In the genomic region with DNA sequence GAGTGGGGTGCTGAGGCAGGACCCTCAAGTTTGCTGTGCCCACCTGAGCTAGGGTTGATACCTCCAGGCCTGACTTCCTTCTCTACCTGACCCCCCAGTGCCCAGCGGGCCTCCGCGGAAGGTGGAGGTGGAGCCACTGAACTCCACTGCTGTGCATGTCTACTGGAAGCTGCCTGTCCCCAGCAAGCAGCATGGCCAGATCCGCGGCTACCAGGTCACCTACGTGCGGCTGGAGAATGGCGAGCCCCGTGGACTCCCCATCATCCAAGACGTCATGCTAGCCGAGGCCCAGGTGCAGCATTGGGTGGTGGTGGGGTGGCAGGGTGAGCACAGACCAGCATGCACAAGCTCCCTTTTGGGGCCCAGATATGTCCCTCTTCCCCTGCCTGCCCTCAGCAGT, we compare ENCODE assay signal across 37 cellular contexts. TPM values are rescaled to one million over a fixed set of nuclear protein-coding genes. Genes with fewer than 3 reads are reported as not detected.
DNase-seq lines count a peak whose midpoint lies in the region; ATAC-seq, FAIRE-seq and TF ChIP-seq lines count a peak whose summit lies in the region.
"Had no signal": no experiment of that assay in that cellular context is flagged by ENCODE, and none has a peak within 500 bp of the region (broad histone marks: within the 10 kb centered on the region; RNA-seq: fewer than 3 reads in every experiment).

No MANE protein-coding gene starts in this region.

- H2BK15ac ChIP-seq in mesenchymal stem cell (ENCODE audit: low read depth, poor library complexity, severe bottlenecking), result no peak overlapping the region

- intact Hi-C loops in HepG2 (cut with micrococcal nuclease; ENCODE audit: unreplicated experiment) (no loop called here), right lobe of liver (cut with DNase I) (no loop called here), colonic mucosa (cut with DNase I) (no loop called here)

- peak overlapping the region; percentile 56 for H4K91ac ChIP-seq in mesenchymal stem cell (ENCODE audit: low read length)

- DNase-seq in HepG2 (ENCODE audit: low spot score) (no peak), right lobe of liver (no peak), RWPE1 (ENCODE audit: low spot score) (no peak), bronchial epithelial cell (ENCODE audit: low read depth) (no peak), mesenchymal stem cell (no peak), colonic mucosa (no peak)
- no peak for DNase-seq in stimulated activated naive B cell treated with anti-CD40 and anti-IgM and Interleukin-4, amounts not matched to agents 10 μg/mL and 1 μg/mL and 100 μg/mL, for 72 hours
- DNase-seq: 8988T; ACHN; AML-193; BE2C; C1 segment of cervical spinal cord; Caco-2; Calu3; CD4-positive, alpha-beta memory T cell; CD4-positive, alpha-beta T cell; CD4-positive, CD25-positive, alpha-beta regulatory T cell; CD8-positive, alpha-beta memory T cell; CD8-positive, alpha-beta T cell; COR-L47; DMS 273 treated with DMSO at 0.1 percent for 48 hours; DMS153; DMS53; DMS79; DMS79 treated with DMSO at 0.1 percent for 48 hours; DND-41; EL had no signal

- TF ChIP-seq EP300 in HepG2 (IDR thresholded peaks at IDR 0.05; ENCODE audit: low read depth in 2 of 2, low read length in 2 of 2) (no peak), HepG2 (CRISPR knock-in tag; IDR thresholded peaks at IDR 0.05; ENCODE audit: borderline replicate concordance) (no peak)

- H3K9ac ChIP-seq in HepG2 (ENCODE audit: insufficient read depth, low read depth, low read length), result no peak overlapping the region
- H3K9ac ChIP-seq in mesenchymal stem cell (ENCODE audit: low read length), result no peak overlapping the region
- H3K9ac ChIP-seq in colonic mucosa (ENCODE audit: low read depth in 2 of 2, low read length in 2 of 2), result no peak overlapping the region
- H3K9ac ChIP-seq: BLaER1; BLaER1 treated with 17β-estradiol and CSF1 and Interleukin-3, amounts not matched to agents 10 nM and 100 nM had no signal

- no peaks in the 10 kb centered on the region for H3K4me1 Mint-ChIP-seq in stimulated activated naive B cell treated with anti-CD40 and anti-IgM and Interleukin-4, amounts not matched to agents 10 μg/mL and 1 μg/mL and 100 μg/mL, for 72 hours
- H3K4me1 Mint-ChIP-seq: B cell; CD14-positive monocyte; CD4-positive, alpha-beta memory T cell; CD4-positive, CD25-positive, alpha-beta regulatory T cell; CD8-positive, alpha-beta memory T cell had no signal

- no peak overlapping the region for H2AFZ ChIP-seq in HepG2 (ENCODE audit: low read length)
- no peak overlapping the region for H2AFZ ChIP-seq in mesenchymal stem cell (ENCODE audit: low read depth, low read length)

- H3K9me3 ChIP-seq in HepG2 (ENCODE audit: low read length) (no peaks in the 10 kb centered on the region), right lobe of liver (no peaks in the 10 kb centered on the region), mesenchymal stem cell (ENCODE audit: control insufficient read depth, low read length) (no peaks in the 10 kb centered on the region), colonic mucosa (no peaks in the 10 kb centered on the region)
- H3K9me3 ChIP-seq: A549; BE2C; BLaER1; BLaER1 treated with 17β-estradiol and CSF1 and Interleukin-3, amounts not matched to agents 10 nM and 100 nM; Caco-2 had no signal

- BruUV-seq in HepG2 (replicated peaks; lab: Mats Ljungman, UMichigan), result no TSS peak

- FAIRE-seq in HepG2 (lab: Jason Lieb, UNC), result no peak
- peak; percentile 36 for FAIRE-seq in bronchial epithelial cell (lab: Jason Lieb, UNC)
- FAIRE-seq: A204.1, A549, D721Med had no signal

- H3K27me3 ChIP-seq in HepG2 (ENCODE audit: control insufficient read depth in 1 of 2, insufficient read depth in 2 of 2, low read length in 2 of 2) (no peaks in the 10 kb centered on the region), right lobe of liver (no peaks in the 10 kb centered on the region), bronchial epithelial cell (ENCODE audit: control insufficient read depth, insufficient read depth, low read length) (no peaks in the 10 kb centered on the region), mesenchymal stem cell (ENCODE audit: control insufficient read depth in 1 of 2, insufficient read depth in 1 of 2, low read length in 2 of 2) (no peaks in the 10 kb centered on the region), colonic mucosa (no peaks in the 10 kb centered on the region)
- H3K27me3 ChIP-seq: BE2C; BLaER1; BLaER1 treated with 17β-estradiol and CSF1 and Interleukin-3, amounts not matched to agents 10 nM and 100 nM had no signal

- CTCF ChIA-PET in HepG2 (lab: Yijun Ruan, JAX; ENCODE audit: low intra/inter-chr PET ratio, low total read pairs) (no interaction called here), RWPE1 (lab: Yijun Ruan, JAX) (interaction anchor here (0.6 to 0.8 kb wide), 2 partner anchors 88 to 108 kb away, joined by 3 read pairs; no protein-coding TSS in a partner anchor)

- in situ Hi-C loops in HepG2 (cut with HindIII; ENCODE audit: extremely low pct_ligation_motif_present, low pct_unique_long_range_greater_than_20kb), result no loop called here

- H3K18ac ChIP-seq in mesenchymal stem cell (ENCODE audit: low read depth in 1 of 2, low read length in 2 of 2), result no peak overlapping the region

- no peak overlapping the region for H3K27ac Mint-ChIP-seq in stimulated activated naive B cell treated with anti-CD40 and anti-IgM and Interleukin-4, amounts not matched to agents 10 μg/mL and 1 μg/mL and 100 μg/mL, for 72 hours
- H3K27ac Mint-ChIP-seq: B cell; CD14-positive monocyte; CD4-positive, alpha-beta memory T cell; CD4-positive, alpha-beta T cell; CD4-positive, CD25-positive, alpha-beta regulatory T cell; CD8-positive, alpha-beta memory T cell; CD8-positive, alpha-beta T cell had no signal

- no peak for TF ChIP-seq RAD21 in HepG2 (CRISPR knock-in tag; IDR thresholded peaks at IDR 0.05)

- H2AK5ac ChIP-seq in mesenchymal stem cell (ENCODE audit: low read length, severe bottlenecking), result no peak overlapping the region

- H2BK120ac ChIP-seq in mesenchymal stem cell (ENCODE audit: low read depth, low read length), result no peak overlapping the region

- H4K20me1 ChIP-seq in HepG2 (ENCODE audit: insufficient read depth, low read length), result no peaks in the 10 kb centered on the region
- H4K20me1 ChIP-seq: BLaER1 had no signal

- no peak overlapping the region for H2BK5ac ChIP-seq in mesenchymal stem cell (ENCODE audit: low read depth, low read length, poor library complexity, severe bottlenecking)

- TF ChIP-seq POLR2A in HepG2 (IDR thresholded peaks at IDR 0.05; ENCODE audit: insufficient read depth in 1 of 2, low read depth in 2 of 2, low read length in 2 of 2), result no peak
- TF ChIP-seq POLR2A in right lobe of liver (IDR thresholded peaks at IDR 0.05), result no peak

- no peaks in the 10 kb centered on the region for H3K79me2 ChIP-seq in HepG2 (ENCODE audit: insufficient read depth, low read length)

- no CpG with 5 or more reads among the region's 11 CpGs for WGBS in HepG2 (ENCODE audit: low lambda C conversion rate)
- no CpG with 5 or more reads among the region's 11 CpGs for WGBS in right lobe of liver (ENCODE audit: insufficient coverage, low coverage, low lambda C conversion rate, missing lambda C conversion rate)
- over 99% methylated on average over 11 of the region's 11 CpGs for WGBS in mesenchymal stem cell

- H3K4me3 ChIP-seq in HepG2 (replicated peaks in 1 of 3; ENCODE audit: insufficient read depth in 1 of 3, low read depth in 2 of 3, low read length in 3 of 3), result no peak overlapping the region
- H3K4me3 ChIP-seq in right lobe of liver, result no peak overlapping the region
- no peak overlapping the region for H3K4me3 ChIP-seq in bronchial epithelial cell (ENCODE audit: low read depth, low read length)
- no peak overlapping the region for H3K4me3 ChIP-seq in mesenchymal stem cell (ENCODE audit: insufficient read depth in 1 of 2, low read depth in 1 of 2, low read length in 2 of 2)
- no peak overlapping the region for H3K4me3 ChIP-seq in colonic mucosa
- H3K4me3 ChIP-seq: A549; BLaER1; BLaER1 treated with 17β-estradiol and CSF1 and Interleukin-3, amounts not matched to agents 10 nM and 100 nM had no signal

- no peak overlapping the region for H3K4me3 Mint-ChIP-seq in stimulated activated naive B cell treated with anti-CD40 and anti-IgM and Interleukin-4, amounts not matched to agents 10 μg/mL and 1 μg/mL and 100 μg/mL, for 72 hours
- H3K4me3 Mint-ChIP-seq: B cell; CD14-positive monocyte; CD4-positive, alpha-beta memory T cell; CD4-positive, alpha-beta T cell; CD4-positive, CD25-positive, alpha-beta regulatory T cell; CD8-positive, alpha-beta memory T cell; CD8-positive, alpha-beta T cell had no signal

- peaks cover 2% of the 10 kb centered on the region for H3K79me1 ChIP-seq in mesenchymal stem cell (replicated peaks; ENCODE audit: low read length, poor library complexity, severe bottlenecking)

- H3K27me3 Mint-ChIP-seq in stimulated activated naive B cell treated with anti-CD40 and anti-IgM and Interleukin-4, amounts not matched to agents 10 μg/mL and 1 μg/mL and 100 μg/mL, for 72 hours, result peaks cover 0 to 5% of the 10 kb centered on the region in 2 donors
- H3K27me3 Mint-ChIP-seq: B cell; CD4-positive, alpha-beta memory T cell; CD4-positive, alpha-beta T cell had no signal

- no peaks in the 10 kb centered on the region for H3K9me3 Mint-ChIP-seq in stimulated activated naive B cell treated with anti-CD40 and anti-IgM and Interleukin-4, amounts not matched to agents 10 μg/mL and 1 μg/mL and 100 μg/mL, for 72 hours
- H3K9me3 Mint-ChIP-seq: CD14-positive monocyte; CD4-positive, alpha-beta memory T cell; CD4-positive, alpha-beta T cell; CD4-positive, CD25-positive, alpha-beta regulatory T cell; CD8-positive, alpha-beta memory T cell; CD8-positive, alpha-beta T cell had no signal

- H3K14ac ChIP-seq in mesenchymal stem cell (ENCODE audit: low read length in 2 of 2), result no peak overlapping the region

- H3K23ac ChIP-seq in mesenchymal stem cell (ENCODE audit: low read length in 2 of 2), result no peak overlapping the region

- H4K8ac ChIP-seq in mesenchymal stem cell (ENCODE audit: low read length), result no peak overlapping the region

- no peaks in the 10 kb centered on the region for H3K36me3 Mint-ChIP-seq in stimulated activated naive B cell treated with anti-CD40 and anti-IgM and Interleukin-4, amounts not matched to agents 10 μg/mL and 1 μg/mL and 100 μg/mL, for 72 hours
- H3K36me3 Mint-ChIP-seq: CD14-positive monocyte; CD4-positive, alpha-beta memory T cell; CD4-positive, CD25-positive, alpha-beta regulatory T cell; CD8-positive, alpha-beta memory T cell; CD8-positive, alpha-beta T cell had no signal

- H2BK12ac ChIP-seq in mesenchymal stem cell (ENCODE audit: low read length in 2 of 2), result no peak overlapping the region

- H3K4me1 ChIP-seq in HepG2 (ENCODE audit: insufficient read depth, low read length), result no peaks in the 10 kb centered on the region
- H3K4me1 ChIP-seq in right lobe of liver, result no peaks in the 10 kb centered on the region
- peaks cover 6% of the 10 kb centered on the region for H3K4me1 ChIP-seq in mesenchymal stem cell (ENCODE audit: control insufficient read depth, insufficient read depth, low read depth, low read length)
- H3K4me1 ChIP-seq in colonic mucosa, result no peaks in the 10 kb centered on the region
- H3K4me1 ChIP-seq: A549; BE2C; BLaER1; BLaER1 treated with 17β-estradiol and CSF1 and Interleukin-3, amounts not matched to agents 10 nM and 100 nM; Caco-2 had no signal

- H3K4me2 ChIP-seq in HepG2 (ENCODE audit: low read depth, low read length), result no peak overlapping the region
- H3K4me2 ChIP-seq in mesenchymal stem cell (ENCODE audit: low read length, poor library complexity, severe bottlenecking), result no peak overlapping the region
- H3K4me2 ChIP-seq: A549; BLaER1; BLaER1 treated with 17β-estradiol and CSF1 and Interleukin-3, amounts not matched to agents 10 nM and 100 nM had no signal

- ATAC-seq in HepG2, result no peak
- ATAC-seq in right lobe of liver, result no peak
- ATAC-seq in stimulated activated naive B cell treated with anti-CD40 and anti-IgM and Interleukin-4, amounts not matched to agents 10 μg/mL and 1 μg/mL and 100 μg/mL, for 72 hours (replicated peaks), result no peak
- ATAC-seq in HG02973 (IDR thresholded peaks at IDR 0.05; ENCODE audit: unreplicated experiment), result no peak
- ATAC-seq: A549; CD8-positive, alpha-beta T cell had no signal

- H3K4ac ChIP-seq in mesenchymal stem cell (ENCODE audit: low read depth in 1 of 2, low read length in 2 of 2), result no peak overlapping the region

- H3K27ac ChIP-seq in HepG2 (ENCODE audit: extremely low read length, insufficient read depth, low read length) (no peak overlapping the region), right lobe of liver (no peak overlapping the region), RWPE1 (peak overlapping the region; percentile 50), mesenchymal stem cell (ENCODE audit: low read length, poor library complexity, severe bottlenecking) (no peak overlapping the region), colonic mucosa (no peak overlapping the region)
- H3K27ac ChIP-seq: 22Rv1; A549; BLaER1; BLaER1 treated with 17β-estradiol and CSF1 and Interleukin-3, amounts not matched to agents 10 nM and 100 nM; C4-2B had no signal

- POLR2A ChIA-PET in HepG2 (lab: Yijun Ruan, JAX) (no interaction called here), RWPE1 (lab: Yijun Ruan, JAX; ENCODE audit: low non-redundant PET) (no interaction called here)

- TF ChIP-seq CTCF in HepG2 (CRISPR knock-in tag; IDR thresholded peaks at IDR 0.05) (no peak), right lobe of liver (IDR thresholded peaks at IDR 0.05) (no peak), RWPE1 (conservative IDR thresholded peaks at IDR 0.05; ENCODE audit: low read depth) (no peak), bronchial epithelial cell (IDR thresholded peaks at IDR 0.05; ENCODE audit: insufficient read depth, low read length, severe bottlenecking) (no peak), colonic mucosa (IDR thresholded peaks at IDR 0.05) (no peak)

- H3K36me3 ChIP-seq in HepG2 (replicated peaks in 1 of 2; ENCODE audit: control insufficient read depth in 1 of 2, insufficient read depth in 2 of 2, low read length in 2 of 2) (peaks cover 24 to 42% of the 10 kb centered on the region in 2 experiments; a peak in 4 of 5 replicates), right lobe of liver (peaks cover 0 to 19% (median 2%) of the 10 kb centered on the region in 4 donors), bronchial epithelial cell (ENCODE audit: control insufficient read depth, insufficient read depth, low read length) (peaks cover 36% of the 10 kb centered on the region), mesenchymal stem cell (ENCODE audit: control insufficient read depth in 1 of 2, insufficient read depth in 2 of 2, low read depth in 1 of 2, low read length in 2 of 2) (peaks cover 0 to 62% of the 10 kb centered on the region in 2 experiments), colonic mucosa (no peaks in the 10 kb centered on the region)
- H3K36me3 ChIP-seq: BE2C had no signal

RNA-seq across cellular contexts. Expression of a gene that starts 51.3 kb away (rescaled TPM):
- total RNA-seq in HepG2 (2016; rRNA removed; fragmentation: Illumina TruSeq; extraction: Trizol) (20.9 and 27.4 TPM in 2 replicates), right lobe of liver (10 to 100 TPM; 12.7 to 22.5 (median 17.6) TPM), bronchial epithelial cell (34.5 and 37.4 TPM in 2 replicates), colonic mucosa (10 to 100 TPM; 57.0 to 62.4 TPM)
- total RNA-seq in HepG2 (2016; cell fraction: cytosol; rRNA removed; fragmentation: Illumina TruSeq; extraction: Trizol; ENCODE audit: low read depth), result 2.7 and 3.3 TPM in 2 replicates
- 21.8 and 25.6 TPM in 2 replicates for total RNA-seq in HepG2 (2016; cell fraction: insoluble cytoplasmic fraction; rRNA removed; fragmentation: Illumina TruSeq; extraction: Trizol)
- total RNA-seq in HepG2 (2016; cell fraction: membrane; rRNA removed; fragmentation: Illumina TruSeq; extraction: Trizol), result 7.4 and 7.7 TPM in 2 replicates
- 17.4 and 18.8 TPM in 2 replicates for total RNA-seq in HepG2 (2016; cell fraction: nucleus; rRNA removed; fragmentation: Illumina TruSeq; extraction: Trizol)
- 8.7 and 9.7 TPM in 2 replicates for polyA plus RNA-seq in HepG2 (2011; rRNA removed)
- polyA plus RNA-seq in HepG2 (2011; cell fraction: cytosol; rRNA removed), result 5.2 and 7.2 TPM in 2 replicates
- 7.6 and 9.7 TPM in 2 replicates for polyA plus RNA-seq in HepG2 (2011; cell fraction: nucleus; rRNA removed)
- polyA plus RNA-seq in HepG2 (2012), result 8.7 and 12.1 TPM in 2 replicates
- 0.76 and 0.90 TPM in 2 replicates for polyA plus RNA-seq in HepG2 (2016; cell fraction: cytosol; fragmentation: Illumina TruSeq; extraction: Trizol; ENCODE audit: low read depth)
- 15.7 and 20.7 TPM in 2 replicates for polyA plus RNA-seq in HepG2 (2016; cell fraction: insoluble cytoplasmic fraction; fragmentation: Illumina TruSeq; extraction: Trizol; ENCODE audit: low read depth)
- polyA plus RNA-seq in HepG2 (2016; cell fraction: membrane; fragmentation: Illumina TruSeq; extraction: Trizol; ENCODE audit: low read depth), result 2.3 and 2.4 TPM in 2 replicates
- polyA plus RNA-seq in HepG2 (2016; cell fraction: nucleus; fragmentation: Illumina TruSeq; extraction: Trizol; ENCODE audit: insufficient read depth, low read depth), result 15.9 and 19.8 TPM in 2 replicates
- 12.2 and 36.0 TPM in 2 replicates for polyA minus RNA-seq in HepG2 (2011; rRNA and poly(A)+ RNA removed; ENCODE audit: low replicate concordance)
- 5.9 and 8.2 TPM in 2 replicates for polyA minus RNA-seq in HepG2 (2011; cell fraction: cytosol; rRNA and poly(A)+ RNA removed)
- polyA minus RNA-seq in HepG2 (2011; cell fraction: nucleus; rRNA and poly(A)+ RNA removed), result 22.1 and 29.7 TPM in 2 replicates
- 22.4 TPM for polyA plus RNA-seq in mesenchymal stem cell (2013, experiment 1 of 2)
- 21.9 TPM for polyA plus RNA-seq in mesenchymal stem cell (2013, experiment 2 of 2)
